8 cellular contexts compared by ENCODE assay signal in the genomic region with DNA sequence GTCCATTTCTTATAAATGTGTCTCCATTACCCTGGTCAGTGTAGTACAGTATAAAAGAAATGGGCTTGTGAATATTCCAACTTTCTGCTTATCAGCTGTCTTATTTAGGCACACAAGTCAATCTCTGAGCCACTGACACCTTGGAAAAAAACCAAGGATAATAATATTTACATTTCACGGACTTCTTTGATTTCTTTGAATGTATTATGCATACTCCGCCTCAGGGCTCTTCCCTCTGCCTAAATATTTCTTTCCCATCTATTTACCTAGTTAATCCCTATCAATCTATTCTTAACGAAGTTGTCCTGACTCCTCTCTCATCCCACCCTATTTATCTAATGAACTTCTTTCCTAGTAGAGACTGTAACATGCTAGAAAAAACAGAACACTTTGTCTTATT.
"Had no signal": no experiment of that assay in that cellular context is flagged by ENCODE, and none has a peak within 500 bp of the region (broad histone marks: within the 10 kb centered on the region; RNA-seq: fewer than 3 reads in every experiment).

No MANE protein-coding gene starts in this region.

- H3K4me3 ChIP-seq: GM12878 had no signal

- DNase-seq: GDM1, GF-D8 had no signal

- FAIRE-seq: G401.6, GM12878, GM12891, GM12892, GM18507, GM19239 had no signal
